Comparison of ENCODE assay signal across 8 cellular contexts in genomic region chr14:51094901-51095853, GRCh38. TPM values are rescaled to one million over a fixed set of nuclear protein-coding genes. Genes with fewer than 3 reads are reported as not detected.
DNase-seq lines count a peak whose midpoint lies in the region; ATAC-seq and TF ChIP-seq lines count a peak whose summit lies in the region.

Gene TRIM9, minus strand, starts transcription at chr14:51095105. Its CDS starts 166 bp downstream, at chr14:51094939.

- H2AFZ ChIP-seq in PC-9: peak within 1 kb of the TSS; percentile 98

- H3K79me2 ChIP-seq in PC-9 (ENCODE audit: low read depth): no peaks in the 10 kb centered on the region

- peak within 1 kb of the TSS; percentile 99 for H3K4me2 ChIP-seq in PC-9

- BruUV-seq in PC-9 (replicated peaks; lab: Mats Ljungman, UMichigan): TSS peak; percentile 91

- peaks cover 39% of the 10 kb centered on the region for H3K27me3 Mint-ChIP-seq in activated T-cell treated with anti-CD3 and anti-CD28 coated beads, Interleukin-2, amount 50 U/mL, for 4 hours (ENCODE audit: low read depth)

- POLR2A ChIA-PET in PC-9 (lab: Charles Lee; ENCODE audit: unreplicated experiment): interaction anchor here (0.6 to 1.0 kb wide), 6 partner anchors 11 to 426 kb away, joined by 3 to 10 read pairs (median 5); no protein-coding TSS in a partner anchor

- H3K9me3 Mint-ChIP-seq in activated T-cell treated with anti-CD3 and anti-CD28 coated beads, Interleukin-2, amount 50 U/mL, for 4 hours: no peaks in the 10 kb centered on the region

- peaks cover 17% of the 10 kb centered on the region for H3K4me1 Mint-ChIP-seq in activated T-cell treated with anti-CD3 and anti-CD28 coated beads, Interleukin-2, amount 50 U/mL, for 4 hours (ENCODE audit: low read depth)

- CTCF ChIA-PET in PC-9 (lab: Charles Lee): interaction anchor here (0.6 to 1.2 kb wide), 5 partner anchors 36 to 213 kb away, joined by 3 to 14 read pairs (median 4); no protein-coding TSS in a partner anchor

- peaks cover 8% of the 10 kb centered on the region; the same call in 1 of the 2 replicates for H3F3A ChIP-seq in PC-9 (ENCODE audit: insufficient read depth, low read depth)

- H3K27ac ChIP-seq in PC-9: peak within 1 kb of the TSS; percentile 78
- H3K27ac ChIP-seq in mucosa of rectum (ENCODE audit: low read depth in 2 of 2, low read length in 2 of 2): peak within 1 kb of the TSS; percentile 5 to 43

- H3K4me3 Mint-ChIP-seq in activated T-cell treated with anti-CD3 and anti-CD28 coated beads, Interleukin-2, amount 50 U/mL, for 4 hours: peak within 1 kb of the TSS; percentile 84

- DNase-seq in DMS 273 treated with DMSO at 0.1 percent for 48 hours (lab: John Stamatoyannopoulos, UW): peak; percentile 97
- DNase-seq in Jurkat, Clone E6-1 (ENCODE audit: low read depth, low spot score): peak; percentile 95
- DNase-seq in PC-9: peak; percentile 94 to 98
- peak; percentile 87 for DNase-seq in activated T-cell treated with anti-CD3 and anti-CD28 coated beads, Interleukin-2, amount 50 U/mL, for 4 hours
- peak; percentile 88 for DNase-seq in stimulated activated CD8-positive, alpha-beta memory T cell treated with anti-CD3 and anti-CD28 coated beads, Interleukin-4, amount 100 ng/mL, for 24 hours (ENCODE audit: low read depth)

- intact Hi-C loops in PC-9 (cut with micrococcal nuclease; ENCODE audit: unreplicated experiment): loop anchor here (5.0 to 10.0 kb wide), 2 partner anchors 120 to 138 kb away; no protein-coding TSS in a partner anchor

- peak within 1 kb of the TSS; percentile 71 for H3K4me3 ChIP-seq in Jurkat, Clone E6-1 (ENCODE audit: low read length)
- H3K4me3 ChIP-seq in PC-9: peak within 1 kb of the TSS; percentile 76
- peak within 1 kb of the TSS; percentile 80 to 84 for H3K4me3 ChIP-seq in mucosa of rectum (ENCODE audit: low read length in 2 of 2)

- H4K20me1 ChIP-seq in PC-9 (ENCODE audit: insufficient read depth): no peaks in the 10 kb centered on the region; the same call in 1 of the 2 replicates

- H3K9me3 ChIP-seq in PC-9 (ENCODE audit: insufficient read depth, low read depth) (no peaks in the 10 kb centered on the region), mucosa of rectum (ENCODE audit: control insufficient read depth in 2 of 2, low read length in 2 of 2) (no peaks in the 10 kb centered on the region)

- peak within 1 kb of the TSS; percentile 60 to 72 for H3K9ac ChIP-seq in mucosa of rectum (ENCODE audit: low read depth in 1 of 2, low read length in 2 of 2)

- peaks cover 19% of the 10 kb centered on the region for H3K4me1 ChIP-seq in PC-9 (replicated peaks; ENCODE audit: insufficient read depth)
- H3K4me1 ChIP-seq in mucosa of rectum (ENCODE audit: control insufficient read depth in 2 of 2, insufficient read depth in 2 of 2, low read length in 2 of 2): peaks cover 16 to 23% of the 10 kb centered on the region in 2 donors

- H3K27me3 ChIP-seq in PC-9 (ENCODE audit: insufficient read depth, low read depth): no peaks in the 10 kb centered on the region
- H3K27me3 ChIP-seq in mucosa of rectum (ENCODE audit: control insufficient read depth in 2 of 2, insufficient read depth in 2 of 2, low read length in 2 of 2): peaks cover 15 to 23% of the 10 kb centered on the region in 2 donors

- H3K36me3 ChIP-seq in PC-9 (ENCODE audit: low read depth): no peaks in the 10 kb centered on the region
- no peaks in the 10 kb centered on the region for H3K36me3 ChIP-seq in mucosa of rectum (ENCODE audit: control insufficient read depth in 2 of 2, insufficient read depth in 2 of 2, low read length in 2 of 2)

- ATAC-seq in GM21723 (IDR thresholded peaks at IDR 0.05; ENCODE audit: unreplicated experiment) (peak; percentile 100), esophagus mucosa (peak; percentile 98)
- ATAC-seq in activated T-cell treated with anti-CD3 and anti-CD28 coated beads, Interleukin-2, amount 50 U/mL, for 4 hours: peak; percentile 96

- TF ChIP-seq CTCF in PC-9 (conservative IDR thresholded peaks at IDR 0.05): no peak

- no peaks in the 10 kb centered on the region for H3K36me3 Mint-ChIP-seq in activated T-cell treated with anti-CD3 and anti-CD28 coated beads, Interleukin-2, amount 50 U/mL, for 4 hours (ENCODE audit: insufficient read depth)

- no peaks in the 10 kb centered on the region for H3K9me2 ChIP-seq in PC-9 (ENCODE audit: insufficient read depth)

RNA-seq across cellular contexts. Expression of gene TRIM9, which starts in this region (rescaled TPM):
- 5.6 TPM for polyA plus RNA-seq in Jurkat, Clone E6-1 (2012; ENCODE audit: insufficient read depth, insufficient read length)
- total RNA-seq in PC-9 (2021) (1.5 and 2.1 TPM in 2 replicates), esophagus mucosa (0.32 TPM)
- total RNA-seq in activated T-cell treated with anti-CD3 and anti-CD28 coated beads, Interleukin-2, amount 50 U/mL, for 4 hours: under 1 TPM; 0.43 to 0.58 (median 0.54) TPM

Comparison
In these comparisons a context has a peak if more than half of its experiments do, and no peak if none do; other contexts are left out.
1. Peak in every context shown above with its lines: DNase-seq, ATAC-seq, H3K4me3 ChIP-seq and H3K27ac ChIP-seq.
2. Peak in DNase-seq and ATAC-seq in activated T-cell treated with anti-CD3 and anti-CD28 coated beads, Interleukin-2, amount 50 U/mL, for 4 hours; RNA of the gene not detected or under 1 TPM.
3. Peak in ATAC-seq in esophagus mucosa; RNA of the gene not detected or under 1 TPM.